20 cellular contexts compared by ENCODE assay signal in genomic region chr2:159298967-159299366, GRCh38. TPM values are rescaled to one million over a fixed set of nuclear protein-coding genes. Genes with fewer than 3 reads are reported as not detected.
DNase-seq lines count a peak whose midpoint lies in the region; ATAC-seq, FAIRE-seq and TF ChIP-seq lines count a peak whose summit lies in the region.
"Had no signal": no experiment of that assay in that cellular context is flagged by ENCODE, and none has a peak within 500 bp of the region (broad histone marks: within the 10 kb centered on the region; RNA-seq: fewer than 3 reads in every experiment).

No MANE protein-coding gene starts in this region.

- H3K4me1 ChIP-seq in HepG2 (ENCODE audit: insufficient read depth, low read length) (no peaks in the 10 kb centered on the region), right lobe of liver (no peaks in the 10 kb centered on the region), K562 (replicated peaks in 1 of 2; ENCODE audit: control insufficient read depth in 2 of 2, insufficient read depth in 2 of 2, low read length in 2 of 2) (no peaks in the 10 kb centered on the region), psoas muscle (no peaks in the 10 kb centered on the region)
- H3K4me1 ChIP-seq: A549, HAP-1 had no signal

- H3K36me3 ChIP-seq in HepG2 (replicated peaks in 1 of 2; ENCODE audit: control insufficient read depth in 1 of 2, insufficient read depth in 2 of 2, low read length in 2 of 2) (no peaks in the 10 kb centered on the region), right lobe of liver (no peaks in the 10 kb centered on the region), K562 (ENCODE audit: control insufficient read depth, insufficient read depth, low read length) (no peaks in the 10 kb centered on the region), psoas muscle (ENCODE audit: insufficient read depth in 1 of 2, low read depth in 1 of 2) (no peaks in the 10 kb centered on the region)
- H3K36me3 ChIP-seq: HAP-1 had no signal

- TF ChIP-seq POLR2A in HepG2 (IDR thresholded peaks at IDR 0.05; ENCODE audit: insufficient read depth in 1 of 2, low read depth in 2 of 2, low read length in 2 of 2) (no peak), right lobe of liver (IDR thresholded peaks at IDR 0.05) (no peak), K562 (conservative IDR thresholded peaks at IDR 0.05) (no peak)

- BruUV-seq in HepG2 (replicated peaks; lab: Mats Ljungman, UMichigan) (no TSS peak), K562 (replicated peaks; lab: Mats Ljungman, UMichigan) (no TSS peak)

- POLR2A ChIA-PET in HepG2 (lab: Yijun Ruan, JAX) (interaction anchor here (0.6 kb wide), 1 partner anchor 317 kb away, joined by 3 read pairs; no protein-coding TSS in a partner anchor), K562 (lab: Yijun Ruan, JAX) (no interaction called here)

- FAIRE-seq in HepG2 (lab: Jason Lieb, UNC) (no peak), K562 (lab: Jason Lieb, UNC) (no peak)
- FAIRE-seq: A549, G401.6, GM12892, H54 had no signal

- H4K20me1 ChIP-seq in HepG2 (ENCODE audit: insufficient read depth, low read length) = no peaks in the 10 kb centered on the region
- no peaks in the 10 kb centered on the region for H4K20me1 ChIP-seq in K562 (replicated peaks; ENCODE audit: control insufficient read depth, insufficient read depth, low read length)

- H3K9ac ChIP-seq in HepG2 (ENCODE audit: insufficient read depth, low read depth, low read length) (no peak overlapping the region), K562 (ENCODE audit: insufficient read depth in 1 of 2, low read depth in 2 of 2, low read length in 2 of 2) (no peak overlapping the region)

- intact Hi-C loops in HepG2 (cut with micrococcal nuclease; ENCODE audit: unreplicated experiment) = no loop called here
- intact Hi-C loops in right lobe of liver (cut with DNase I) = no loop called here
- intact Hi-C loops in K562 (cut with micrococcal nuclease) = no loop called here
- intact Hi-C loops in psoas muscle (cut with DNase I) = no loop called here

- H3K27ac ChIP-seq in HepG2 (ENCODE audit: extremely low read length, insufficient read depth, low read length) = no peak overlapping the region
- H3K27ac ChIP-seq in right lobe of liver = no peak overlapping the region
- no peak overlapping the region for H3K27ac ChIP-seq in K562 (ENCODE audit: extremely low read depth, low read depth, low read length)
- no peak overlapping the region for H3K27ac ChIP-seq in psoas muscle
- H3K27ac ChIP-seq: A549 had no signal

- H3K9me1 ChIP-seq in K562 (ENCODE audit: control insufficient read depth, insufficient read depth, low read length) = no peaks in the 10 kb centered on the region

- no peaks in the 10 kb centered on the region for H3K9me3 ChIP-seq in HepG2 (ENCODE audit: low read length)
- no peaks in the 10 kb centered on the region for H3K9me3 ChIP-seq in right lobe of liver
- H3K9me3 ChIP-seq in K562 (replicated peaks; ENCODE audit: control insufficient read depth, insufficient read depth, low read depth, low read length) = no peaks in the 10 kb centered on the region
- H3K9me3 ChIP-seq in psoas muscle = no peaks in the 10 kb centered on the region
- H3K9me3 ChIP-seq: A549, HAP-1 had no signal

- TF ChIP-seq EP300 in HepG2 (IDR thresholded peaks at IDR 0.05; ENCODE audit: low read depth in 2 of 2, low read length in 2 of 2) = no peak
- no peak for TF ChIP-seq EP300 in HepG2 (CRISPR knock-in tag; IDR thresholded peaks at IDR 0.05; ENCODE audit: borderline replicate concordance)
- no peak for TF ChIP-seq EP300 in K562 (IDR thresholded peaks at IDR 0.05; ENCODE audit: low read length)

- no peaks in the 10 kb centered on the region for H3K27me3 ChIP-seq in HepG2 (ENCODE audit: control insufficient read depth in 1 of 2, insufficient read depth in 2 of 2, low read length in 2 of 2)
- no peaks in the 10 kb centered on the region for H3K27me3 ChIP-seq in right lobe of liver
- H3K27me3 ChIP-seq in K562 (ENCODE audit: control insufficient read depth in 2 of 2, insufficient read depth in 2 of 2, low read length in 2 of 2) = no peaks in the 10 kb centered on the region
- H3K27me3 ChIP-seq in psoas muscle (ENCODE audit: insufficient read depth in 3 of 3, low read length in 2 of 3) = no peaks in the 10 kb centered on the region

- TF ChIP-seq CTCF in HepG2 (CRISPR knock-in tag; IDR thresholded peaks at IDR 0.05) (no peak), right lobe of liver (IDR thresholded peaks at IDR 0.05) (no peak), K562 (IDR thresholded peaks at IDR 0.05 in 2 of 3, conservative IDR thresholded peaks at IDR 0.05 in 1 of 3; ENCODE audit: insufficient read depth in 2 of 3, low read depth in 1 of 3, low read length in 3 of 3) (no peak), psoas muscle (IDR thresholded peaks at IDR 0.05) (no peak)

- no peak for TF ChIP-seq RAD21 in HepG2 (CRISPR knock-in tag; IDR thresholded peaks at IDR 0.05)
- no peak for TF ChIP-seq RAD21 in K562 (CRISPR knock-in tag; conservative IDR thresholded peaks at IDR 0.05 in 1 of 2, IDR thresholded peaks at IDR 0.05 in 1 of 2)

- no peaks in the 10 kb centered on the region for H3K79me2 ChIP-seq in HepG2 (ENCODE audit: insufficient read depth, low read length)
- no peaks in the 10 kb centered on the region for H3K79me2 ChIP-seq in K562 (ENCODE audit: control insufficient read depth, insufficient read depth, low read length)

- DNase-seq in HepG2 (ENCODE audit: low spot score) = no peak
- no peak for DNase-seq in right lobe of liver
- no peak for DNase-seq in K562 (ENCODE audit: extremely low read depth in 1 of 4, low spot score in 3 of 4)
- DNase-seq in fibroblast of peridontal ligament (ENCODE audit: extremely low read depth) = peak; percentile 23
- no peak for DNase-seq in activated CD4-positive, alpha-beta T cell treated with anti-CD3 and anti-CD28 coated beads for 1 hour
- DNase-seq in psoas muscle = no peak
- no peak for DNase-seq in DMS53 (lab: John Stamatoyannopoulos, UW)
- DNase-seq: 8988T; ACHN; C1 segment of cervical spinal cord; Calu3; CD4-positive, alpha-beta memory T cell; COR-L47; DND-41; GOT3 had no signal

- in situ Hi-C loops in HepG2 (cut with HindIII; ENCODE audit: extremely low pct_ligation_motif_present, low pct_unique_long_range_greater_than_20kb) (no loop called here), K562 (cut with MboI) (no loop called here)

- H3K4me2 ChIP-seq in HepG2 (ENCODE audit: low read depth, low read length) = no peak overlapping the region
- H3K4me2 ChIP-seq in K562 (ENCODE audit: insufficient read depth, low read length) = no peak overlapping the region
- H3K4me2 ChIP-seq: A549 had no signal

- H2AFZ ChIP-seq in HepG2 (ENCODE audit: low read length) (no peak overlapping the region), K562 (ENCODE audit: low read depth, low read length) (no peak overlapping the region)

- ATAC-seq in HepG2 = no peak
- ATAC-seq in right lobe of liver = no peak
- ATAC-seq in K562 = no peak
- no peak for ATAC-seq in psoas muscle
- ATAC-seq: A549 had no signal

- H3K4me3 ChIP-seq in HepG2 (replicated peaks in 1 of 3; ENCODE audit: insufficient read depth in 1 of 3, low read depth in 2 of 3, low read length in 3 of 3) = no peak overlapping the region
- no peak overlapping the region for H3K4me3 ChIP-seq in right lobe of liver
- no peak overlapping the region for H3K4me3 ChIP-seq in K562
- H3K4me3 ChIP-seq in psoas muscle = no peak overlapping the region
- H3K4me3 ChIP-seq: A549, HAP-1 had no signal

- CTCF ChIA-PET in HepG2 (lab: Yijun Ruan, JAX; ENCODE audit: low intra/inter-chr PET ratio, low total read pairs) (no interaction called here), K562 (lab: Yijun Ruan, JAX; ENCODE audit: low intra/inter-chr PET ratio) (no interaction called here)

RNA-seq across cellular contexts. Expression of gene WDSUB1, which starts 12.5 kb away (rescaled TPM):
- total RNA-seq in HepG2 (2016; rRNA removed; fragmentation: Illumina TruSeq; extraction: Trizol) (10.7 and 16.3 TPM in 2 replicates), right lobe of liver (1 to 10 TPM; 2.2 to 4.3 (median 3.2) TPM), K562 (2014; rRNA removed) (7.7 and 9.0 TPM in 2 replicates), K562 (2014; rRNA removed; fragmentation: Illumina TruSeq; extraction: Trizol) (13.7 TPM in 2 replicates), K562 (2015; rRNA removed; fragmentation: Illumina TruSeq; extraction: Trizol) (11.2 and 12.3 TPM in 2 replicates), K562 (2021) (10.0 and 10.9 TPM in 2 replicates), psoas muscle (1 to 10 TPM; 3.5 to 4.9 (median 4.3) TPM)
- total RNA-seq in HepG2 (2016; cell fraction: cytosol; rRNA removed; fragmentation: Illumina TruSeq; extraction: Trizol; ENCODE audit: low read depth) = 7.2 and 7.7 TPM in 2 replicates
- 10.5 and 14.5 TPM in 2 replicates for total RNA-seq in HepG2 (2016; cell fraction: insoluble cytoplasmic fraction; rRNA removed; fragmentation: Illumina TruSeq; extraction: Trizol)
- total RNA-seq in HepG2 (2016; cell fraction: membrane; rRNA removed; fragmentation: Illumina TruSeq; extraction: Trizol) = 7.8 and 8.5 TPM in 2 replicates
- total RNA-seq in HepG2 (2016; cell fraction: nucleus; rRNA removed; fragmentation: Illumina TruSeq; extraction: Trizol) = 8.5 and 11.2 TPM in 2 replicates
- polyA plus RNA-seq in HepG2 (2011; rRNA removed) (9.6 and 10.1 TPM in 2 replicates), K562 (2011; rRNA removed) (9.4 and 10.0 TPM in 2 replicates), K562 (2014; fragmentation: Illumina TruSeq; extraction: Trizol) (10.0 and 11.1 TPM in 2 replicates), K562 (2014; fragmentation: Nextera tagmentation; extraction: Ambion mirVana) (1 to 10 TPM; 5.2 to 6.3 TPM), K562 (2014; rRNA removed) (8.5 and 12.3 TPM in 2 replicates), psoas muscle (1 to 10 TPM; 4.2 to 4.6 (median 4.4) TPM)
- polyA plus RNA-seq in HepG2 (2011; cell fraction: cytosol; rRNA removed) = 7.2 and 9.2 TPM in 2 replicates
- 10.9 and 12.9 TPM in 2 replicates for polyA plus RNA-seq in HepG2 (2011; cell fraction: nucleus; rRNA removed)
- 12.0 and 15.3 TPM in 2 replicates for polyA plus RNA-seq in HepG2 (2012)
- polyA plus RNA-seq in HepG2 (2016; cell fraction: cytosol; fragmentation: Illumina TruSeq; extraction: Trizol; ENCODE audit: low read depth) = 3.7 and 4.7 TPM in 2 replicates
- 16.5 and 18.2 TPM in 2 replicates for polyA plus RNA-seq in HepG2 (2016; cell fraction: insoluble cytoplasmic fraction; fragmentation: Illumina TruSeq; extraction: Trizol; ENCODE audit: low read depth)
- 5.8 and 6.6 TPM in 2 replicates for polyA plus RNA-seq in HepG2 (2016; cell fraction: membrane; fragmentation: Illumina TruSeq; extraction: Trizol; ENCODE audit: low read depth)
- 12.5 and 14.0 TPM in 2 replicates for polyA plus RNA-seq in HepG2 (2016; cell fraction: nucleus; fragmentation: Illumina TruSeq; extraction: Trizol; ENCODE audit: insufficient read depth, low read depth)
- polyA minus RNA-seq in HepG2 (2011; rRNA and poly(A)+ RNA removed; ENCODE audit: low replicate concordance) = 5.6 and 17.7 TPM in 2 replicates
- 5.4 and 5.7 TPM in 2 replicates for polyA minus RNA-seq in HepG2 (2011; cell fraction: cytosol; rRNA and poly(A)+ RNA removed)
- polyA minus RNA-seq in HepG2 (2011; cell fraction: nucleus; rRNA and poly(A)+ RNA removed) = 25.5 and 31.1 TPM in 2 replicates
- total RNA-seq in K562 (2011; cell fraction: chromatin; rRNA removed; ENCODE audit: low replicate concordance) = 19.6 and 26.3 TPM in 2 replicates
- 7.2 and 12.6 TPM in 2 replicates for total RNA-seq in K562 (2011; cell fraction: nucleolus; rRNA removed)
- total RNA-seq in K562 (2011; cell fraction: nucleoplasm; rRNA removed) = 10.6 and 11.9 TPM in 2 replicates
- 4.2 and 6.7 TPM in 2 replicates for polyA plus RNA-seq in K562 (2011; cell fraction: cytosol; rRNA removed)
- polyA plus RNA-seq in K562 (2011; cell fraction: nucleus; rRNA removed) = 12.5 and 14.2 TPM in 2 replicates
- 10.9 and 18.0 TPM in 2 replicates for polyA plus RNA-seq in K562 (2012)
- polyA minus RNA-seq in K562 (2011; rRNA and poly(A)+ RNA removed) = 16.4 and 18.0 TPM in 2 replicates
- 8.0 and 8.3 TPM in 2 replicates for polyA minus RNA-seq in K562 (2011; cell fraction: cytosol; rRNA and poly(A)+ RNA removed)
- polyA minus RNA-seq in K562 (2011; cell fraction: nucleus; rRNA and poly(A)+ RNA removed) = 11.3 and 18.9 TPM in 2 replicates

Comparison
In these comparisons a context has a peak if more than half of its experiments do, and no peak if none do; other contexts are left out.
1. Of the 241 proteins assayed by ChIP-seq in both HepG2 and K562: peak only in HepG2: none; only in K562: none; in both: CEBPB; in neither: 240.